Comparison of ENCODE assay signal across 17 cellular contexts in the genomic region with DNA sequence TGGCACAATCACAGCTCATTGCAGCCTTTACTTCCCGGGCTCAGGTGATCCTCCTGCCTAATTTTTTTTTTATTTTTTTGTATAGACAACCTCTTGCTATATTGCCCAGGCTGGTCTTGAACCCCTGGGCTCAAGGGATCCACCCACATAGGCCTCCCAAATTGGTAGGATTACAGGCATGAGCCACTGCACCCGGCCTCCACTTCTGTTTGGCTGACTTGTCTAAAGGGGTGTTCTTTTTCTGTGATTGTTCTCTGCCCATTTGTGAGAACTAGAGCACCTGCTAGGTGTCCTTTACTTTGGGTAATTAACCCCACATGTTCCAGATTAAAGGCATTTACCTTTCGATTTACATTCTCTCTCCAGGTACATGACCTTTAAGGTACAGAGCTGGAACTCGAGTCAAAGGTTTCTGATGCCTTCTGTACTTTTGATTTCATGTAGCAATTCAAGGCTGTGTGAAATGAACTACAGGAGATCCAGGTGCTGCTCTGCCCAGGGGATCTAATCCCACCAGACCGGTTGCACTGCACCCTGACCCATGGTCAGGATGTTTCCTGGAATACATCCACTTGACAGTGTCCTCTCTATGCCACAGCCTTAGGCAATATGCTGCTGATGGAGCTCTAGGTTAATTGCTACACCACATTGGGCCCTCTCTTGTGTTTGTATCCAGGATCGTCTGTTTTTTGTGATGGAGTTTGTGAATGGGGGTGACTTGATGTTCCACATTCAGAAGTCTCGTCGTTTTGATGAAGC.
A peak's percentile ranks its signal among the peaks of the same experiment; 100 is the strongest.
DNase-seq lines count a peak whose midpoint lies in the region; ATAC-seq and TF ChIP-seq lines count a peak whose summit lies in the region.
"Had no signal": no experiment of that assay in that cellular context is flagged by ENCODE, and none has a peak within 500 bp of the region (broad histone marks: within the 10 kb centered on the region; RNA-seq: fewer than 3 reads in every experiment).

No MANE protein-coding gene starts in this region.

- peaks cover 70% of the 10 kb centered on the region for H3K4me1 Mint-ChIP-seq in activated naive CD4-positive, alpha-beta T cell treated with anti-CD3 and anti-CD28 coated beads for 36 hours (ENCODE audit: low read depth)
- H3K4me1 Mint-ChIP-seq in activated CD4-positive, alpha-beta memory T cell treated with anti-CD3 and anti-CD28 coated beads for 36 hours (ENCODE audit: low read depth), result peaks cover 77% of the 10 kb centered on the region

- CTCF ChIA-PET in activated naive CD4-positive, alpha-beta T cell treated with anti-CD3 and anti-CD28 coated beads for 36 hours (lab: Charles Lee), result interaction anchor here (0.6 to 1.9 kb wide), 3 partner anchors 11 to 100 kb away, joined by 3 to 5 read pairs (median 3); no protein-coding TSS in a partner anchor
- CTCF ChIA-PET in activated CD4-positive, alpha-beta memory T cell treated with anti-CD3 and anti-CD28 coated beads for 36 hours (lab: Charles Lee), result interaction anchor here (1.0 to 1.6 kb wide), 2 partner anchors 9 to 14 kb away, joined by 4 to 5 read pairs; no protein-coding TSS in a partner anchor

- H3K4me1 ChIP-seq in left lung (peaks cover 3 to 82% of the 10 kb centered on the region in 2 donors), upper lobe of right lung (peaks cover 34% of the 10 kb centered on the region)

- H3K9me3 Mint-ChIP-seq in activated naive CD4-positive, alpha-beta T cell treated with anti-CD3 and anti-CD28 coated beads for 36 hours, result no peaks in the 10 kb centered on the region
- no peaks in the 10 kb centered on the region for H3K9me3 Mint-ChIP-seq in activated CD4-positive, alpha-beta memory T cell treated with anti-CD3 and anti-CD28 coated beads for 36 hours
- H3K9me3 Mint-ChIP-seq: effector memory CD8-positive, alpha-beta T cell; T-helper 2 cell treated with Interferon-gamma antibody and Interleukin-4, amounts not matched to agents 5 μg/mL and 100 μg/mL, for 36 hours had no signal

- no peak overlapping the region for H3K4me3 Mint-ChIP-seq in activated naive CD4-positive, alpha-beta T cell treated with anti-CD3 and anti-CD28 coated beads for 36 hours
- H3K4me3 Mint-ChIP-seq in activated CD4-positive, alpha-beta memory T cell treated with anti-CD3 and anti-CD28 coated beads for 36 hours, result no peak overlapping the region
- H3K4me3 Mint-ChIP-seq: T-helper 2 cell treated with Interferon-gamma antibody and Interleukin-4, amounts not matched to agents 5 μg/mL and 100 μg/mL, for 36 hours had no signal

- no peak overlapping the region for H3K4me3 ChIP-seq in left lung
- H3K4me3 ChIP-seq in upper lobe of right lung, result no peak overlapping the region

- TF ChIP-seq CTCF in left lung (IDR thresholded peaks at IDR 0.05) (no peak), upper lobe of right lung (IDR thresholded peaks at IDR 0.05) (no peak)

- no peaks in the 10 kb centered on the region for H3K9me3 ChIP-seq in left lung
- no peaks in the 10 kb centered on the region for H3K9me3 ChIP-seq in upper lobe of right lung

- H3K27me3 ChIP-seq in left lung (no peaks in the 10 kb centered on the region), upper lobe of right lung (no peaks in the 10 kb centered on the region)

- H3K36me3 Mint-ChIP-seq in activated naive CD4-positive, alpha-beta T cell treated with anti-CD3 and anti-CD28 coated beads for 36 hours (ENCODE audit: low read depth), result peaks cover 68% of the 10 kb centered on the region
- H3K36me3 Mint-ChIP-seq in activated CD4-positive, alpha-beta memory T cell treated with anti-CD3 and anti-CD28 coated beads for 36 hours, result peaks cover 57% of the 10 kb centered on the region

- no peaks in the 10 kb centered on the region for H3K27me3 Mint-ChIP-seq in activated naive CD4-positive, alpha-beta T cell treated with anti-CD3 and anti-CD28 coated beads for 36 hours (ENCODE audit: low read depth)
- H3K27me3 Mint-ChIP-seq in activated CD4-positive, alpha-beta memory T cell treated with anti-CD3 and anti-CD28 coated beads for 36 hours, result no peaks in the 10 kb centered on the region
- H3K27me3 Mint-ChIP-seq: effector memory CD8-positive, alpha-beta T cell had no signal

- intact Hi-C loops in activated naive CD4-positive, alpha-beta T cell treated with anti-CD3 and anti-CD28 coated beads for 36 hours (cut with micrococcal nuclease), result no loop called here
- intact Hi-C loops in activated CD4-positive, alpha-beta memory T cell treated with anti-CD3 and anti-CD28 coated beads for 36 hours (cut with micrococcal nuclease), result no loop called here
- intact Hi-C loops in left lung (cut with DNase I), result loop anchor here in 1 of 2 donors (10.0 kb wide), 1 partner anchor 50 kb away; no protein-coding TSS in a partner anchor
- intact Hi-C loops in upper lobe of right lung (cut with DNase I), result no loop called here

- peaks cover 0 to 5% of the 10 kb centered on the region in 2 donors for H3K36me3 ChIP-seq in left lung
- peaks cover 21% of the 10 kb centered on the region for H3K36me3 ChIP-seq in upper lobe of right lung

- no peak for ATAC-seq in left lung
- ATAC-seq in upper lobe of right lung, result peak; percentile 16
- ATAC-seq: activated CD4-positive, CD25-positive, alpha-beta regulatory T cell treated with anti-CD3 and anti-CD28 coated beads, Interleukin-2, amount 50 U/mL, for 24 hours; effector memory CD8-positive, alpha-beta T cell had no signal

- H3K27ac ChIP-seq in left lung, result peak overlapping the region; percentile 2 to 55
- peak overlapping the region; percentile 24 for H3K27ac ChIP-seq in upper lobe of right lung

- DNase-seq in activated naive CD4-positive, alpha-beta T cell treated with anti-CD3 and anti-CD28 coated beads for 36 hours, result no peak
- DNase-seq in activated naive CD4-positive, alpha-beta T cell (lab: John Stamatoyannopoulos, UW), result no peak
- DNase-seq in activated CD4-positive, alpha-beta memory T cell treated with anti-CD3 and anti-CD28 coated beads for 36 hours, result no peak
- DNase-seq in left lung (no peak), upper lobe of right lung (no peak), dermis blood vessel endothelial cell (no peak), ecto neural progenitor cell (ENCODE audit: low spot score) (no peak), HPDE6-E6E7 (ENCODE audit: extremely low spot score) (no peak)
- DNase-seq: amniotic stem cell; effector memory CD8-positive, alpha-beta T cell; kidney; mesendoderm; NCI-H1436; SIG-M5; stimulated activated naive CD4-positive, alpha-beta T cell treated with Interleukin-2 at 50 U/mL for 16 hours had no signal

- POLR2A ChIA-PET in activated CD4-positive, alpha-beta memory T cell treated with anti-CD3 and anti-CD28 coated beads for 36 hours (lab: Charles Lee), result interaction anchor here (0.6 kb wide), 1 partner anchor 271 kb away, joined by 3 read pairs; no protein-coding TSS in a partner anchor

- peak overlapping the region; percentile 66 for H3K27ac Mint-ChIP-seq in activated naive CD4-positive, alpha-beta T cell treated with anti-CD3 and anti-CD28 coated beads for 36 hours
- peak overlapping the region; percentile 26 for H3K27ac Mint-ChIP-seq in activated CD4-positive, alpha-beta memory T cell treated with anti-CD3 and anti-CD28 coated beads for 36 hours
